Comparison of ENCODE assay signal across 28 cellular contexts in the genomic region with DNA sequence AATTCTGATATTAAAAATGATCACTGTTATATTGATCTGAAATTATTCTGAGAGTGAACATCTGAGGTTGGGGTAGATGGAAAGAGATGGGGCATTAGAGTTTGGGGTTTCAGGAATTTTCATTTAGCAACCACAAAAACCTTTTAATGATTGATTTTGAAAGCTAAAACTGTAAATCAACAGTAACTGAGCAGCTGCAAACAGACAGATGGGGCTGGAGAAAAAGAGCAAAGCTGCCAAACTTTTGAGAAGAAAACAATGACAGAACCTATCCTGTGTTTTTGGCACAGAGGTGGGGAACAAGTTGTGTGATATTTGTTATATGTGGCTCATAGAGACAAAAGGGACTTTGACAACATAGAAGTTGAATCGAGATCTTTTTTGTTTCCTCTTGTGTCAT.
"Had no signal": no experiment of that assay in that cellular context is flagged by ENCODE, and none has a peak within 500 bp of the region (broad histone marks: within the 10 kb centered on the region; RNA-seq: fewer than 3 reads in every experiment).

No MANE protein-coding gene starts in this region.

- H3K27me3 ChIP-seq: colonic mucosa, thyroid gland, upper lobe of left lung, vagina had no signal

- H3K27ac ChIP-seq: colonic mucosa, left ventricle myocardium inferior, thyroid gland, upper lobe of left lung, vagina, WERI-Rb-1 had no signal

- H3K4me3 ChIP-seq: colonic mucosa, left ventricle myocardium inferior, lung, thyroid gland, upper lobe of left lung, vagina had no signal

- ATAC-seq: activated CD4-positive, CD25-positive, alpha-beta regulatory T cell treated with anti-CD3 and anti-CD28 coated beads, Interleukin-2, amount 50 U/mL, for 24 hours; natural killer cell treated with Interleukin-12 subunit alpha and Interleukin-12 subunit beta and Interleukin-15 and Interleukin-18, amount 100 ng/mL, for 72 hours; sciatic nerve; stimulated activated memory B cell treated with anti-CD40 and anti-IgM and Interleukin-4, amounts not matched to agents 10 μg/mL and 1 μg/mL and 100 μg/mL, for 72 hours; stimulated activated naive CD8-positive, alpha-beta T cell treated with anti-CD3 and anti-CD28 coated beads, Interleukin-15, amount 100 ng/mL, for 72 hours had no signal

- H3K4me1 ChIP-seq: colonic mucosa, left ventricle myocardium inferior, thyroid gland, upper lobe of left lung, vagina had no signal

- H3K9me3 ChIP-seq: colonic mucosa, left ventricle myocardium inferior, thyroid gland, upper lobe of left lung, vagina had no signal

- H3K36me3 ChIP-seq: colonic mucosa, left ventricle myocardium inferior, thyroid gland, upper lobe of left lung, vagina, WERI-Rb-1 had no signal

- DNase-seq: activated CD4-positive, alpha-beta T cell treated with anti-CD3 and anti-CD28 coated beads for 48 hours; activated CD4-positive, alpha-beta T cell treated with anti-CD3 and anti-CD28 coated beads, Interleukin-2, amount 50 U/mL, for 48 hours; activated CD8-positive, alpha-beta memory T cell treated with anti-CD3 and anti-CD28 coated beads for 24 hours; activated effector memory CD4-positive, alpha-beta T cell treated with Interleukin-2 at 50 U/mL for 16 hours; activated naive CD4-positive, alpha-beta T cell treated with Interleukin-2 at 50 U/mL for 16 hours; anterior cingulate cortex; cerebellar nuclear complex; colonic mucosa; effector memory CD4-positive, alpha-beta T cell; glutamatergic neuron; islet precursor cell; left ventricle myocardium inferior; mesendoderm; retina; small intestine; stimulated activated CD4-positive, alpha-beta T cell treated with anti-CD3 and anti-CD28 coated beads, Interleukin-4, amount 100 ng/mL, for 4 hours; stimulated activated CD8-positive, alpha-beta memory T cell treated with anti-CD3 and anti-CD28 coated beads, Interleukin-4, amount 100 ng/mL, for 48 hours; stimulated activated naive CD8-positive, alpha-beta T cell treated with anti-CD3 and anti-CD28 coated beads, Interleukin-15, amount 100 ng/mL, for 72 hours; substantia nigra; thyroid gland; upper lobe of left lung; WERI-Rb-1 had no signal
